In genomic region chr9:35832814-35833213, GRCh38 we compare ENCODE assay signal across 22 cellular contexts. TPM values are rescaled to one million over a fixed set of nuclear protein-coding genes. Genes with fewer than 3 reads are reported as not detected.
DNase-seq lines count a peak whose midpoint lies in the region; ATAC-seq and TF ChIP-seq lines count a peak whose summit lies in the region.
"Had no signal": no experiment of that assay in that cellular context is flagged by ENCODE, and none has a peak within 500 bp of the region (broad histone marks: within the 10 kb centered on the region; RNA-seq: fewer than 3 reads in every experiment).

No MANE protein-coding gene starts in this region.

- no peak overlapping the region for H3K4me2 ChIP-seq in mammary epithelial cell (ENCODE audit: insufficient read depth, low read depth, low read length)

- no peak overlapping the region for H2AFZ ChIP-seq in mammary epithelial cell (ENCODE audit: low read depth, low read length)

- H3K4me1 ChIP-seq in mammary epithelial cell (ENCODE audit: insufficient read depth, low read length) (peaks cover 12% of the 10 kb centered on the region), upper lobe of right lung (peaks cover 26% of the 10 kb centered on the region)

- intact Hi-C loops in MCF 10A (cut with micrococcal nuclease) (no loop called here), mammary epithelial cell (cut with micrococcal nuclease) (no loop called here), upper lobe of right lung (cut with DNase I) (no loop called here), head of caudate nucleus (cut with DNase I) (no loop called here)

- dilution Hi-C loops in mammary epithelial cell (cut with HindIII; ENCODE audit: low sequenced_read_pairs), result no loop called here

- WGBS in mammary epithelial cell (ENCODE audit: low coverage, missing lambda C conversion rate), result 98% methylated on average over 5 of the region's 5 CpGs

- no peaks in the 10 kb centered on the region for H3K36me3 Mint-ChIP-seq in MCF 10A (ENCODE audit: insufficient read depth, unreplicated experiment)
- peaks cover 4% of the 10 kb centered on the region for H3K36me3 Mint-ChIP-seq in neural crest cell (ENCODE audit: low read depth)
- no peaks in the 10 kb centered on the region for H3K36me3 Mint-ChIP-seq in activated naive CD4-positive, alpha-beta T cell treated with anti-CD3 and anti-CD28 coated beads, Interleukin-2, amount 50 U/mL, for 72 hours
- H3K36me3 Mint-ChIP-seq: activated CD8-positive, alpha-beta memory T cell treated with anti-CD3 and anti-CD28 coated beads, Interleukin-2, amount 10 ng/mL, durations not matched to agents 7 days and 5 days had no signal

- no peak overlapping the region for H3K4me3 Mint-ChIP-seq in MCF 10A (ENCODE audit: unreplicated experiment)
- peak overlapping the region; percentile 64 for H3K4me3 Mint-ChIP-seq in neural crest cell
- H3K4me3 Mint-ChIP-seq: activated CD8-positive, alpha-beta memory T cell treated with anti-CD3 and anti-CD28 coated beads, Interleukin-2, amount 10 ng/mL, durations not matched to agents 7 days and 5 days; activated naive CD4-positive, alpha-beta T cell treated with anti-CD3 and anti-CD28 coated beads for 36 hours had no signal

- no peaks in the 10 kb centered on the region for H4K20me1 ChIP-seq in mammary epithelial cell (ENCODE audit: insufficient read depth, low read length)

- TF ChIP-seq CTCF in MCF 10A (IDR thresholded peaks at IDR 0.05; ENCODE audit: unreplicated experiment) (no peak), mammary epithelial cell (conservative IDR thresholded peaks at IDR 0.05 in 1 of 2, IDR thresholded peaks at IDR 0.05 in 1 of 2; ENCODE audit: extremely low read depth in 1 of 2, insufficient read depth in 1 of 2, low read depth in 1 of 2, low read length in 2 of 2) (no peak), epithelial cell of esophagus (IDR thresholded peaks at IDR 0.05; ENCODE audit: insufficient read depth, low read depth, low read length, missing control alignments) (no peak), neural crest cell (conservative IDR thresholded peaks at IDR 0.05) (no peak), upper lobe of right lung (IDR thresholded peaks at IDR 0.05) (no peak)

- H3K4me3 ChIP-seq in mammary epithelial cell (replicated peaks in 1 of 3; ENCODE audit: insufficient read depth in 1 of 3, low read depth in 2 of 3, low read length in 3 of 3) (no peak overlapping the region), epithelial cell of esophagus (ENCODE audit: low read length) (no peak overlapping the region), upper lobe of right lung (no peak overlapping the region)
- H3K4me3 ChIP-seq: SK-N-MC had no signal

- ATAC-seq in upper lobe of right lung, result no peak
- ATAC-seq in activated naive CD4-positive, alpha-beta T cell treated with anti-CD3 and anti-CD28 coated beads, Interleukin-2, amount 50 U/mL, for 72 hours, result no peak
- no peak for ATAC-seq in GM21447 (IDR thresholded peaks at IDR 0.05; ENCODE audit: unreplicated experiment)
- ATAC-seq: activated CD8-positive, alpha-beta memory T cell treated with anti-CD3 and anti-CD28 coated beads, Interleukin-2, amount 10 ng/mL, durations not matched to agents 7 days and 5 days; left lobe of liver had no signal

- H3K79me2 ChIP-seq in mammary epithelial cell (ENCODE audit: insufficient read depth, low read length), result no peaks in the 10 kb centered on the region

- H3K27ac ChIP-seq in mammary epithelial cell (ENCODE audit: insufficient read depth, low read depth, low read length), result no peak overlapping the region
- peak overlapping the region; percentile 49 for H3K27ac ChIP-seq in upper lobe of right lung
- H3K27ac ChIP-seq: SK-N-MC had no signal

- POLR2A ChIA-PET in MCF 10A (lab: Yijun Ruan, JAX), result interaction anchor here (0.6 to 1.5 kb wide), 4 partner anchors 9 to 72 kb away, joined by 3 read pairs; no protein-coding TSS in a partner anchor

- H3K27me3 Mint-ChIP-seq in MCF 10A (ENCODE audit: insufficient read depth, unreplicated experiment), result no peaks in the 10 kb centered on the region
- H3K27me3 Mint-ChIP-seq in neural crest cell (ENCODE audit: low read depth), result no peaks in the 10 kb centered on the region
- H3K27me3 Mint-ChIP-seq: activated CD8-positive, alpha-beta memory T cell treated with anti-CD3 and anti-CD28 coated beads, Interleukin-2, amount 10 ng/mL, durations not matched to agents 7 days and 5 days; CD4-positive, CD25-positive, alpha-beta regulatory T cell had no signal

- CTCF ChIA-PET in MCF 10A (lab: Yijun Ruan, JAX) (interaction anchor here (0.6 to 1.2 kb wide), 4 partner anchors 23 to 105 kb away, joined by 3 to 5 read pairs (median 4); no protein-coding TSS in a partner anchor), mammary epithelial cell (lab: Charles Lee; ENCODE audit: low non-redundant PET) (no interaction called here)

- H3K36me3 ChIP-seq in mammary epithelial cell (ENCODE audit: insufficient read depth, low read length) (no peaks in the 10 kb centered on the region), upper lobe of right lung (no peaks in the 10 kb centered on the region)

- H3K9me3 Mint-ChIP-seq in MCF 10A (ENCODE audit: unreplicated experiment) (no peaks in the 10 kb centered on the region), neural crest cell (no peaks in the 10 kb centered on the region)
- H3K9me3 Mint-ChIP-seq in activated naive CD4-positive, alpha-beta T cell treated with anti-CD3 and anti-CD28 coated beads, Interleukin-2, amount 50 U/mL, for 72 hours, result no peaks in the 10 kb centered on the region
- H3K9me3 Mint-ChIP-seq: activated naive CD4-positive, alpha-beta T cell treated with anti-CD3 and anti-CD28 coated beads for 36 hours; CD4-positive, CD25-positive, alpha-beta regulatory T cell had no signal

- H3K4me1 Mint-ChIP-seq in MCF 10A (ENCODE audit: insufficient read depth, unreplicated experiment), result peaks cover 25% of the 10 kb centered on the region
- H3K4me1 Mint-ChIP-seq in neural crest cell, result peaks cover 60% of the 10 kb centered on the region

- H3K9me3 ChIP-seq in mammary epithelial cell (replicated peaks; ENCODE audit: insufficient read depth, low read length), result no peaks in the 10 kb centered on the region
- H3K9me3 ChIP-seq in upper lobe of right lung, result no peaks in the 10 kb centered on the region

- DNase-seq in MCF 10A (ENCODE audit: unreplicated experiment), result no peak
- no peak for DNase-seq in mammary epithelial cell
- DNase-seq in epithelial cell of esophagus (ENCODE audit: low read depth), result peak; percentile 33
- DNase-seq in neural crest cell (ENCODE audit: low read depth, low spot score), result no peak
- no peak for DNase-seq in upper lobe of right lung
- DNase-seq in activated naive CD4-positive, alpha-beta T cell treated with anti-CD3 and anti-CD28 coated beads, Interleukin-2, amount 50 U/mL, for 72 hours (ENCODE audit: low spot score in 2 of 2), result no peak
- DNase-seq in head of caudate nucleus, result no peak
- DNase-seq: activated CD4-positive, alpha-beta T cell treated with anti-CD3 and anti-CD28 coated beads for 1 hour; activated CD8-positive, alpha-beta memory T cell treated with anti-CD3 and anti-CD28 coated beads, Interleukin-2, amount 10 ng/mL, durations not matched to agents 7 days and 5 days; activated naive CD4-positive, alpha-beta T cell treated with anti-CD3 and anti-CD28 coated beads for 36 hours; CD4-positive, CD25-positive, alpha-beta regulatory T cell; DND-41; NCI-H1048; NCI-H2107; NCI-H524 treated with DMSO at 0.1 percent for 48 hours; T-helper 9 cell had no signal

- H3K9ac ChIP-seq in mammary epithelial cell (ENCODE audit: insufficient read depth, low read length), result no peak overlapping the region

- H3K27ac Mint-ChIP-seq in MCF 10A (ENCODE audit: low read depth, unreplicated experiment), result peak overlapping the region; percentile 44
- H3K27ac Mint-ChIP-seq in neural crest cell (ENCODE audit: unreplicated experiment), result no peak overlapping the region
- no peak overlapping the region for H3K27ac Mint-ChIP-seq in activated naive CD4-positive, alpha-beta T cell treated with anti-CD3 and anti-CD28 coated beads, Interleukin-2, amount 50 U/mL, for 72 hours
- H3K27ac Mint-ChIP-seq: activated CD8-positive, alpha-beta memory T cell treated with anti-CD3 and anti-CD28 coated beads, Interleukin-2, amount 10 ng/mL, durations not matched to agents 7 days and 5 days; activated naive CD4-positive, alpha-beta T cell treated with anti-CD3 and anti-CD28 coated beads for 36 hours had no signal

- BruUV-seq in MCF 10A (replicated peaks; lab: Mats Ljungman, UMichigan) (no TSS peak), mammary epithelial cell (replicated peaks; lab: Mats Ljungman, UMichigan) (no TSS peak)

- H3K27me3 ChIP-seq in mammary epithelial cell (ENCODE audit: insufficient read depth, low read length) (no peaks in the 10 kb centered on the region), upper lobe of right lung (no peaks in the 10 kb centered on the region)

- in situ Hi-C loops in mammary epithelial cell (cut with MboI; ENCODE audit: low sequenced_read_pairs in 2 of 2), result no loop called here

RNA-seq across cellular contexts. Expression of gene TMEM8B, which starts 3.8 kb away (rescaled TPM):
- 4.6 and 7.0 TPM in 2 replicates for total RNA-seq in MCF 10A (2022)
- 1 to 10 TPM; 3.8 to 7.5 TPM for total RNA-seq in mammary epithelial cell
- 1.9 TPM for polyA plus RNA-seq in mammary epithelial cell
- polyA minus RNA-seq in mammary epithelial cell, result 3.1 TPM
- 23.9 and 26.5 TPM in 2 replicates for total RNA-seq in neural crest cell
- 13.7 TPM for total RNA-seq in upper lobe of right lung
- total RNA-seq in activated naive CD4-positive, alpha-beta T cell treated with anti-CD3 and anti-CD28 coated beads, Interleukin-2, amount 50 U/mL, for 72 hours, result 10 to 100 TPM in 1 of 2 donors, 1 to 10 TPM in 1; 4.0 to 11.2 TPM

RNA-seq across cellular contexts. Expression of gene FAM221B, which starts 4.3 kb away (rescaled TPM):
- total RNA-seq in MCF 10A (2022), result not detected in 2 replicates
- not detected for total RNA-seq in mammary epithelial cell
- not detected for polyA plus RNA-seq in mammary epithelial cell
- polyA minus RNA-seq in mammary epithelial cell, result not detected
- 0.19 and 0.43 TPM in 2 replicates for total RNA-seq in neural crest cell
- not detected for total RNA-seq in upper lobe of right lung
- total RNA-seq in activated naive CD4-positive, alpha-beta T cell treated with anti-CD3 and anti-CD28 coated beads, Interleukin-2, amount 50 U/mL, for 72 hours, result not detected
- total RNA-seq: activated CD8-positive, alpha-beta memory T cell treated with anti-CD3 and anti-CD28 coated beads, Interleukin-2, amount 10 ng/mL, durations not matched to agents 7 days and 5 days; activated naive CD4-positive, alpha-beta T cell treated with anti-CD3 and anti-CD28 coated beads for 36 hours; CD4-positive, CD25-positive, alpha-beta regulatory T cell; left lobe of liver; sciatic nerve had no signal

RNA-seq across cellular contexts. Expression of gene HINT2, which starts 18.0 kb away (rescaled TPM):
- 45.4 and 48.2 TPM in 2 replicates for total RNA-seq in MCF 10A (2022)
- 10 to 100 TPM; 11.7 to 31.9 TPM for total RNA-seq in mammary epithelial cell
- polyA plus RNA-seq in mammary epithelial cell, result 27.9 TPM
- 38.3 TPM for polyA minus RNA-seq in mammary epithelial cell
- 54.1 and 60.1 TPM in 2 replicates for total RNA-seq in neural crest cell
- 37.1 TPM for total RNA-seq in upper lobe of right lung
- total RNA-seq in activated naive CD4-positive, alpha-beta T cell treated with anti-CD3 and anti-CD28 coated beads, Interleukin-2, amount 50 U/mL, for 72 hours, result 10 to 100 TPM; 27.2 to 51.8 TPM

RNA-seq across cellular contexts. Expression of gene SPAG8, which starts 20.8 kb away (rescaled TPM):
- total RNA-seq in MCF 10A (2022) (0.37 and 1.1 TPM in 2 replicates), mammary epithelial cell (under 1 TPM; 0.82 to 0.83 TPM), neural crest cell (1.4 TPM in 2 replicates), upper lobe of right lung (2.8 TPM)
- polyA plus RNA-seq in mammary epithelial cell, result 0.23 TPM
- not detected for polyA minus RNA-seq in mammary epithelial cell
- total RNA-seq in activated naive CD4-positive, alpha-beta T cell treated with anti-CD3 and anti-CD28 coated beads, Interleukin-2, amount 50 U/mL, for 72 hours, result 1 to 10 TPM; 1.0 to 1.3 TPM

RNA-seq across cellular contexts. Expression of gene OR13J1, which starts 37.4 kb away (rescaled TPM):
- total RNA-seq in MCF 10A (2022), result not detected in 2 replicates
- total RNA-seq in mammary epithelial cell, result not detected
- not detected for polyA plus RNA-seq in mammary epithelial cell
- polyA minus RNA-seq in mammary epithelial cell, result not detected
- not detected in 2 replicates for total RNA-seq in neural crest cell
- not detected for total RNA-seq in upper lobe of right lung
- total RNA-seq in activated naive CD4-positive, alpha-beta T cell treated with anti-CD3 and anti-CD28 coated beads, Interleukin-2, amount 50 U/mL, for 72 hours, result not detected
- total RNA-seq: activated CD8-positive, alpha-beta memory T cell treated with anti-CD3 and anti-CD28 coated beads, Interleukin-2, amount 10 ng/mL, durations not matched to agents 7 days and 5 days; activated naive CD4-positive, alpha-beta T cell treated with anti-CD3 and anti-CD28 coated beads for 36 hours; CD4-positive, CD25-positive, alpha-beta regulatory T cell; left lobe of liver; sciatic nerve had no signal
- polyA plus RNA-seq: CD4-positive, CD25-positive, alpha-beta regulatory T cell; neural cell; thymus had no signal
